ENCODE assay signal across 10 cellular contexts in the genomic region with DNA sequence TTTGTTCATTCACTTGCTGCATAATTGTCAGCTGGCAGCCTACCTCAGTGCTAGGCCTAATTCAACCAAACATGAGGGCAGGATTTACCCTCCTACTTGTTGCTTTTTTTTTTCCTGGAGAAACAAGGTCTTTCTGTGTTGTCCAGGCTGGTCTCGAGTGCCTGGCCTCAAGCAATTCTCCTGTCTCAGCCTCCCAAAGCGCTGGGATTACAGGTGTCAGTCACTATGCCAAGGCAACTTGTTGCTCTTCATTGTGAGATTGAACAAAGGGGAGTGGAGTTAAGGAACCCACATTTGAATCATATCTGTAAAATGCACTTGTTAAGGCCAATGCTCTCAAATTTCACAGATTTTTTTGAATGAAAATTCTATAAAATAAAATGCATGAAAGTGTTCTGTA.
ATAC-seq and TF ChIP-seq lines count a peak whose summit lies in the region.
"Had no signal": no experiment of that assay in that cellular context is flagged by ENCODE, and none has a peak within 500 bp of the region (broad histone marks: within the 10 kb centered on the region; RNA-seq: fewer than 3 reads in every experiment).

No MANE protein-coding gene starts in this region.

- TF ChIP-seq CTCF in HEK293 (tag by site-specific recombination; IDR thresholded peaks at IDR 0.05) = no peak

- CTCF ChIA-PET in HEK293 (lab: Yijun Ruan, JAX) = no interaction called here

- ATAC-seq in GM19452 (IDR thresholded peaks at IDR 0.05; ENCODE audit: unreplicated experiment) = no peak
- ATAC-seq: A549; CD8-positive, alpha-beta T cell had no signal

- H3K4me3 ChIP-seq in HEK293 (ENCODE audit: low read depth, low read length) = no peak overlapping the region
- H3K4me3 ChIP-seq: A549; BLaER1; BLaER1 treated with 17β-estradiol and CSF1 and Interleukin-3, amounts not matched to agents 10 nM and 100 nM had no signal

- H3K27ac ChIP-seq in HEK293 (ENCODE audit: extremely low read depth, low read depth, low read length) = no peak overlapping the region
- H3K27ac ChIP-seq: 22Rv1; A549; BLaER1; BLaER1 treated with 17β-estradiol and CSF1 and Interleukin-3, amounts not matched to agents 10 nM and 100 nM; C4-2B had no signal

- no peaks in the 10 kb centered on the region for H3K36me3 ChIP-seq in HEK293 (ENCODE audit: control insufficient read depth in 2 of 2, insufficient read depth in 1 of 2, low read length in 2 of 2)
- H3K36me3 ChIP-seq: BE2C; BLaER1; BLaER1 treated with 17β-estradiol and CSF1 and Interleukin-3, amounts not matched to agents 10 nM and 100 nM had no signal

- no peaks in the 10 kb centered on the region for H3K9me3 ChIP-seq in HEK293 (ENCODE audit: control insufficient read depth, insufficient read depth, low read depth, low read length)
- H3K9me3 ChIP-seq: A549; BE2C; BLaER1; BLaER1 treated with 17β-estradiol and CSF1 and Interleukin-3, amounts not matched to agents 10 nM and 100 nM; Caco-2 had no signal

- H3K4me1 ChIP-seq in HEK293 (ENCODE audit: control insufficient read depth, insufficient read depth, low read length) = no peaks in the 10 kb centered on the region
- H3K4me1 ChIP-seq: A549; BE2C; BLaER1; BLaER1 treated with 17β-estradiol and CSF1 and Interleukin-3, amounts not matched to agents 10 nM and 100 nM; Caco-2 had no signal

- POLR2A ChIA-PET in HEK293 (lab: Yijun Ruan, JAX) = no interaction called here

TF ChIP-seq in HEK293, 187 proteins besides CTCF, POLR2A, EP300 and RAD21:
- TF ChIP-seq, protein P1, sequence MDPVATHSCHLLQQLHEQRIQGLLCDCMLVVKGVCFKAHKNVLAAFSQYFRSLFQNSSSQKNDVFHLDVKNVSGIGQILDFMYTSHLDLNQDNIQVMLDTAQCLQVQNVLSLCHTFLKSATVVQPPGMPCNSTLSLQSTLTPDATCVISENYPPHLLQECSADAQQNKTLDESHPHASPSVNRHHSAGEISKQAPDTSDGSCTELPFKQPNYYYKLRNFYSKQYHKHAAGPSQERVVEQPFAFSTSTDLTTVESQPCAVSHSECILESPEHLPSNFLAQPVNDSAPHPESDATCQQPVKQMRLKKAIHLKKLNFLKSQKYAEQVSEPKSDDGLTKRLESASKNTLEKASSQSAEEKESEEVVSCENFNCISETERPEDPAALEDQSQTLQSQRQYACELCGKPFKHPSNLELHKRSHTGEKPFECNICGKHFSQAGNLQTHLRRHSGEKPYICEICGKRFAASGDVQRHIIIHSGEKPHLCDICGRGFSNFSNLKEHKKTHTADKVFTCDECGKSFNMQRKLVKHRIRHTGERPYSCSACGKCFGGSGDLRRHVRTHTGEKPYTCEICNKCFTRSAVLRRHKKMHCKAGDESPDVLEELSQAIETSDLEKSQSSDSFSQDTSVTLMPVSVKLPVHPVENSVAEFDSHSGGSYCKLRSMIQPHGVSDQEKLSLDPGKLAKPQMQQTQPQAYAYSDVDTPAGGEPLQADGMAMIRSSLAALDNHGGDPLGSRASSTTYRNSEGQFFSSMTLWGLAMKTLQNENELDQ (tag by site-specific recombination; IDR thresholded peaks at IDR 0.05; ENCODE audit: low read depth) = no peak
- no peak for TF ChIP-seq ZNF366 (tag by site-specific recombination; conservative IDR thresholded peaks at IDR 0.05)
- TF ChIP-seq SCRT1 (tag by site-specific recombination; IDR thresholded peaks at IDR 0.05; ENCODE audit: borderline replicate concordance) = peak; percentile 72; the same call in 1 of the 2 replicates
- no peak for TF ChIP-seq IKZF3 (tag by site-specific recombination; IDR thresholded peaks at IDR 0.05)
- no peak for TF ChIP-seq ZNF16 (tag by site-specific recombination; IDR thresholded peaks at IDR 0.05; ENCODE audit: low read depth)
- TF ChIP-seq, protein P2, sequence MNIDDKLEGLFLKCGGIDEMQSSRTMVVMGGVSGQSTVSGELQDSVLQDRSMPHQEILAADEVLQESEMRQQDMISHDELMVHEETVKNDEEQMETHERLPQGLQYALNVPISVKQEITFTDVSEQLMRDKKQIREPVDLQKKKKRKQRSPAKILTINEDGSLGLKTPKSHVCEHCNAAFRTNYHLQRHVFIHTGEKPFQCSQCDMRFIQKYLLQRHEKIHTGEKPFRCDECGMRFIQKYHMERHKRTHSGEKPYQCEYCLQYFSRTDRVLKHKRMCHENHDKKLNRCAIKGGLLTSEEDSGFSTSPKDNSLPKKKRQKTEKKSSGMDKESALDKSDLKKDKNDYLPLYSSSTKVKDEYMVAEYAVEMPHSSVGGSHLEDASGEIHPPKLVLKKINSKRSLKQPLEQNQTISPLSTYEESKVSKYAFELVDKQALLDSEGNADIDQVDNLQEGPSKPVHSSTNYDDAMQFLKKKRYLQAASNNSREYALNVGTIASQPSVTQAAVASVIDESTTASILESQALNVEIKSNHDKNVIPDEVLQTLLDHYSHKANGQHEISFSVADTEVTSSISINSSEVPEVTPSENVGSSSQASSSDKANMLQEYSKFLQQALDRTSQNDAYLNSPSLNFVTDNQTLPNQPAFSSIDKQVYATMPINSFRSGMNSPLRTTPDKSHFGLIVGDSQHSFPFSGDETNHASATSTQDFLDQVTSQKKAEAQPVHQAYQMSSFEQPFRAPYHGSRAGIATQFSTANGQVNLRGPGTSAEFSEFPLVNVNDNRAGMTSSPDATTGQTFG (tag by site-specific recombination; IDR thresholded peaks at IDR 0.05; ENCODE audit: borderline replicate concordance) = no peak
- peak; percentile 58 for TF ChIP-seq SCRT2 (tag by site-specific recombination; IDR thresholded peaks at IDR 0.05)
- TF ChIP-seq, protein P3, sequence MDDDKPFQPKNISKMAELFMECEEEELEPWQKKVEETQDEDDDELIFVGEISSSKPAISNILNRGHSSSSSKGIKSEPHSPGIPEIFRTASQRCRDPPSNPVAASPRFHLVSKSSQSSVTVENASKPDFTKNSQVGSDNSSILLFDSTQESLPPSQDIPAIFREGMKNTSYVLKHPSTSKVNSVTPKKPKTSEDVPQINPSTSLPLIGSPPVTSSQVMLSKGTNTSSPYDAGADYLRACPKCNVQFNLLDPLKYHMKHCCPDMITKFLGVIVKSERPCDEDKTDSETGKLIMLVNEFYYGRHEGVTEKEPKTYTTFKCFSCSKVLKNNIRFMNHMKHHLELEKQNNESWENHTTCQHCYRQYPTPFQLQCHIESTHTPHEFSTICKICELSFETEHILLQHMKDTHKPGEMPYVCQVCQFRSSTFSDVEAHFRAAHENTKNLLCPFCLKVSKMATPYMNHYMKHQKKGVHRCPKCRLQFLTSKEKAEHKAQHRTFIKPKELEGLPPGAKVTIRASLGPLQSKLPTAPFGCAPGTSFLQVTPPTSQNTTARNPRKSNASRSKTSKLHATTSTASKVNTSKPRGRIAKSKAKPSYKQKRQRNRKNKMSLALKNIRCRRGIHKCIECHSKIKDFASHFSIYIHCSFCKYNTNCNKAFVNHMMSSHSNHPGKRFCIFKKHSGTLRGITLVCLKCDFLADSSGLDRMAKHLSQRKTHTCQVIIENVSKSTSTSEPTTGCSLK (tag by site-specific recombination; IDR thresholded peaks at IDR 0.05) = no peak
- TF ChIP-seq ZNF19 (tag by site-specific recombination; IDR thresholded peaks at IDR 0.05; ENCODE audit: low read depth) = no peak
